Comparison of ENCODE assay signal across 23 cellular contexts in the genomic region with DNA sequence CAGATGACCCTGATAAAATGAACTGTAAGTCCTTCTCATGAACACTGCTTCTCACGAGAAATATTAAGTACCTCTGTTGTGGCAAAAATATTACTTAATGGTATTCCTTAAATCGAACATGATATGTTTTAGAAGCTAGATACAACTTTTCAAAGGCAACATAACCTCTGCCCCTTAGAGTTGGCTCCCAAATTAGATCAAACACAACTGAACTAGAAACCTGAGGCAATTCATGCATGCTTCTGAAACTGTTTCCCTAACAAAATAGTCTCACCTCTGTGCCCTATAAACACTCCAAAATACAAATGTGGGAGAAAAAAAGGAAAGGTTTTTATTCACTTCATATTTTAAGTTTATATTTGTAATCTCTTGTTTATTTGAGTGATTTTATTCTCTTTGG.
"Had no signal": no experiment of that assay in that cellular context is flagged by ENCODE, and none has a peak within 500 bp of the region (broad histone marks: within the 10 kb centered on the region; RNA-seq: fewer than 3 reads in every experiment).

No MANE protein-coding gene starts in this region.

- ATAC-seq: natural killer cell; sciatic nerve; stimulated activated effector memory CD8-positive, alpha-beta T cell treated with anti-CD3 and anti-CD28 coated beads, Interleukin-12 subunit alpha, Interleukin-12 subunit beta, amount 100 ng/mL, for 72 hours had no signal

- H3K27me3 ChIP-seq: hepatocyte, neural progenitor cell, neutrophil, right atrium auricular region, tibial nerve, uterus had no signal

- H3K36me3 Mint-ChIP-seq: mesothelial cell of epicardium; natural killer cell; neural progenitor cell; stimulated activated effector memory CD8-positive, alpha-beta T cell treated with anti-CD3 and anti-CD28 coated beads, Interleukin-12 subunit alpha, Interleukin-12 subunit beta, amount 100 ng/mL, for 72 hours; type B pancreatic cell had no signal

- DNase-seq: islet precursor cell; mesendoderm; naive B cell; natural killer cell; nephron progenitor cell; occipital lobe; stimulated activated CD4-positive, alpha-beta T cell treated with anti-CD3 and anti-CD28 coated beads, Interleukin-4, amount 100 ng/mL, for 24 hours; stimulated activated naive CD4-positive, alpha-beta T cell; substantia nigra; uterus had no signal

- H3K27me3 Mint-ChIP-seq: naive B cell; progenitor cell of endocrine pancreas; stimulated activated naive CD8-positive, alpha-beta T cell treated with anti-CD3 and anti-CD28 coated beads, Interleukin-15, Interleukin-2, amounts not matched to agents 100 ng/mL and 50 ng/mL, for 24 hours; type B pancreatic cell had no signal

- H3K36me3 ChIP-seq: neural progenitor cell, neutrophil, right atrium auricular region, tibial nerve, uterus had no signal

- H3K4me3 Mint-ChIP-seq: mesothelial cell of epicardium; naive B cell; natural killer cell; nephron progenitor cell; neural progenitor cell; stimulated activated effector memory CD8-positive, alpha-beta T cell treated with anti-CD3 and anti-CD28 coated beads, Interleukin-12 subunit alpha, Interleukin-12 subunit beta, amount 100 ng/mL, for 72 hours; stimulated activated naive CD8-positive, alpha-beta T cell treated with anti-CD3 and anti-CD28 coated beads, Interleukin-15, Interleukin-2, amounts not matched to agents 100 ng/mL and 50 ng/mL, for 24 hours; type B pancreatic cell had no signal

- H3K4me1 ChIP-seq: neural progenitor cell, right atrium auricular region, uterus had no signal

- H3K4me1 Mint-ChIP-seq: mesothelial cell of epicardium; nephron progenitor cell; stimulated activated effector memory CD8-positive, alpha-beta T cell treated with anti-CD3 and anti-CD28 coated beads, Interleukin-12 subunit alpha, Interleukin-12 subunit beta, amount 100 ng/mL, for 72 hours had no signal

- H3K79me2 ChIP-seq: hepatocyte had no signal

- H3K9me3 Mint-ChIP-seq: natural killer cell; nephron progenitor cell; neural progenitor cell; stimulated activated effector memory CD8-positive, alpha-beta T cell treated with anti-CD3 and anti-CD28 coated beads, Interleukin-12 subunit alpha, Interleukin-12 subunit beta, amount 100 ng/mL, for 72 hours; type B pancreatic cell had no signal

- H3K4me3 ChIP-seq: hepatocyte, lung, neural progenitor cell, right atrium auricular region, skin epidermis, tibial nerve, uterus had no signal

- H3K9me3 ChIP-seq: neutrophil, right atrium auricular region, tibial nerve, uterus had no signal

- H3K27ac Mint-ChIP-seq: mesothelial cell of epicardium; naive B cell; natural killer cell; nephron progenitor cell; neural progenitor cell; progenitor cell of endocrine pancreas; stimulated activated effector memory CD8-positive, alpha-beta T cell treated with anti-CD3 and anti-CD28 coated beads, Interleukin-12 subunit alpha, Interleukin-12 subunit beta, amount 100 ng/mL, for 72 hours; stimulated activated naive CD8-positive, alpha-beta T cell treated with anti-CD3 and anti-CD28 coated beads, Interleukin-15, Interleukin-2, amounts not matched to agents 100 ng/mL and 50 ng/mL, for 24 hours; type B pancreatic cell had no signal

- H3K4me2 ChIP-seq: hepatocyte, neural progenitor cell had no signal

- H3K9ac ChIP-seq: neural progenitor cell had no signal

- H2AFZ ChIP-seq: hepatocyte, neural progenitor cell had no signal

- H3K27ac ChIP-seq: hepatocyte, neural progenitor cell, neutrophil, right atrium auricular region, skin epidermis, tibial nerve, uterus had no signal
